Comparison of ENCODE assay signal across 15 cellular contexts in the genomic region with DNA sequence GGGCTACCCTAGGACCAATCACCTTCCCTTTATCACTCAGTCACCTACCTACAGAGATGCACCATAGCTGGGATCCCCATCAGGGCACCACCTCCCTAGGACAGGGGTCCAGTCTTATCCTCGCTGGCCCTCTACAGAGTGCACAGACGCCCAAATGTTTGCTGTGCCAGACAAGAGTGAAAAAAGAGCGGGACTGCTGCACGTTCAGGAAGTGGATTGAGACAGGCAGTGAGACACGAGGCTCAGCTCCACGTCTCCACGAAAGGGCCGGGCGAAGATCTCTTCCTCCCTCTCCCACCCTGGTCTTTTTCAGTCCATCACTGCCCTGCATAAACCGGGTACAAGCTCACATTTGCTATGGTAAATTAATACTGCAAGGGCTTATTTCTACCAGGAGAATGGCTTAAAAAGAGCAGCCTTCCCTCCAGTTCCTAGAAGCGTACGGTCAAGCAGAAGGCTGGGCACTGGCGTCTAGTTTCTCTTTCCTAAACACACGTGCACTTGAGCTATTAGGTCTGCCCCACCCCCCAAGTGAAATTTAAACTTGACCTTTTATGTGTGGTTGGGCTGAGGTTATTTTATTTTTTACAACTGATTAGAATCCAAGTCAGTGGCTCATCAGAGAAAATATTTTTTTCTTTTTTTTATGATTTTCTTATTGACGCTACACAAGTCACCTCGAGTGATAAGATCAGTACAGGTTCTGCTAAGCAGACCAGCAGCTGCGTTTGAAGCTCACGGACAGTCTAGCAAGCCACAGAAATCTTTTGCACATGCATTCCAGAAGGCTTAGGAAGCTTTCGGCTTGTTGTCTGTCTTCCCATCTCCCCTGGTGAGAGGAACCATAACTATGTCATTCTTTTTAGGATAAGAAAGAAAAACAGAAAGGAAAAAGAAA.
DNase-seq lines count a peak whose midpoint lies in the region; ATAC-seq and TF ChIP-seq lines count a peak whose summit lies in the region.
"Had no signal": no experiment of that assay in that cellular context is flagged by ENCODE, and none has a peak within 500 bp of the region (broad histone marks: within the 10 kb centered on the region; RNA-seq: fewer than 3 reads in every experiment).

No MANE protein-coding gene starts in this region.

- H2BK15ac ChIP-seq in neuronal stem cell (ENCODE audit: low read length) = no peak overlapping the region

- H3K27me3 Mint-ChIP-seq in stimulated activated naive CD8-positive, alpha-beta T cell treated with anti-CD3 and anti-CD28 coated beads, Interleukin-15, amount 100 ng/mL, for 72 hours = no peaks in the 10 kb centered on the region
- H3K27me3 Mint-ChIP-seq in activated CD4-positive, alpha-beta T cell treated with anti-CD3 and anti-CD28 coated beads for 36 hours = no peaks in the 10 kb centered on the region
- no peaks in the 10 kb centered on the region for H3K27me3 Mint-ChIP-seq in CD4-positive, alpha-beta T cell
- H3K27me3 Mint-ChIP-seq: IgD-negative memory B cell had no signal

- peaks cover 2 to 17% of the 10 kb centered on the region in 2 donors for H3K9me3 ChIP-seq in neuronal stem cell (replicated peaks in 1 of 2; ENCODE audit: control insufficient read depth in 2 of 2, insufficient read depth in 1 of 2, low read depth in 1 of 2, low read length in 2 of 2)
- no peaks in the 10 kb centered on the region for H3K9me3 ChIP-seq in CD4-positive, alpha-beta T cell (ENCODE audit: control insufficient read depth, low read length)

- no peak overlapping the region for H2AK5ac ChIP-seq in neuronal stem cell (ENCODE audit: low read depth, low read length)

- H3K9ac ChIP-seq in neuronal stem cell (ENCODE audit: low read depth, low read length, poor library complexity) = no peak overlapping the region
- H3K9ac ChIP-seq: BLaER1 had no signal

- ATAC-seq in stimulated activated naive CD8-positive, alpha-beta T cell treated with anti-CD3 and anti-CD28 coated beads, Interleukin-15, amount 100 ng/mL, for 72 hours = no peak
- ATAC-seq in stimulated activated naive CD8-positive, alpha-beta T cell treated with anti-CD3 and anti-CD28 coated beads, Interleukin-15, Interleukin-2, amounts not matched to agents 100 U/mL and 50 U/mL, for 24 hours = no peak
- no peak for ATAC-seq in activated CD4-positive, alpha-beta T cell treated with anti-CD3 and anti-CD28 coated beads for 36 hours
- no peak for ATAC-seq in HG02884 (IDR thresholded peaks at IDR 0.05; ENCODE audit: unreplicated experiment)
- no peak for ATAC-seq in CD4-positive, alpha-beta T cell (ENCODE audit: poor library complexity)
- ATAC-seq: Panc1 had no signal

- peak overlapping the region; percentile 15 for H3K18ac ChIP-seq in neuronal stem cell (ENCODE audit: low read length)

- no peaks in the 10 kb centered on the region for H3K27me3 ChIP-seq in neuronal stem cell (ENCODE audit: control insufficient read depth in 3 of 3, insufficient read depth in 3 of 3, low read depth in 1 of 3, low read length in 3 of 3)
- no peaks in the 10 kb centered on the region for H3K27me3 ChIP-seq in CD4-positive, alpha-beta T cell (ENCODE audit: control insufficient read depth, insufficient read depth, low read length)
- H3K27me3 ChIP-seq: BLaER1, dorsolateral prefrontal cortex had no signal

- H3K4me3 Mint-ChIP-seq in stimulated activated naive CD8-positive, alpha-beta T cell treated with anti-CD3 and anti-CD28 coated beads, Interleukin-15, amount 100 ng/mL, for 72 hours = no peak overlapping the region
- H3K4me3 Mint-ChIP-seq in activated CD4-positive, alpha-beta T cell treated with anti-CD3 and anti-CD28 coated beads for 36 hours = no peak overlapping the region
- H3K4me3 Mint-ChIP-seq in CD4-positive, alpha-beta T cell = no peak overlapping the region
- H3K4me3 Mint-ChIP-seq: IgD-negative memory B cell had no signal

- no peak overlapping the region for H3K23ac ChIP-seq in neuronal stem cell (ENCODE audit: low read depth, low read length, poor library complexity)

- TF ChIP-seq CTCF in coronary artery (IDR thresholded peaks at IDR 0.05) = no peak
- no peak for TF ChIP-seq CTCF in CD4-positive, alpha-beta T cell (IDR thresholded peaks at IDR 0.05)

- peaks cover 6 to 90% of the 10 kb centered on the region in 2 donors for H3K36me3 ChIP-seq in neuronal stem cell (replicated peaks in 1 of 2; ENCODE audit: control insufficient read depth in 2 of 2, insufficient read depth in 2 of 2, low read length in 2 of 2)
- H3K36me3 ChIP-seq: BLaER1 had no signal

- peaks cover 0 to 10% of the 10 kb centered on the region in 2 donors for H3K9me3 Mint-ChIP-seq in stimulated activated naive CD8-positive, alpha-beta T cell treated with anti-CD3 and anti-CD28 coated beads, Interleukin-15, amount 100 ng/mL, for 72 hours
- H3K9me3 Mint-ChIP-seq in activated CD4-positive, alpha-beta T cell treated with anti-CD3 and anti-CD28 coated beads for 36 hours (ENCODE audit: low read depth) = no peaks in the 10 kb centered on the region
- H3K9me3 Mint-ChIP-seq in CD4-positive, alpha-beta T cell = no peaks in the 10 kb centered on the region
- H3K9me3 Mint-ChIP-seq: IgD-negative memory B cell had no signal

- no peak overlapping the region for H2BK12ac ChIP-seq in neuronal stem cell (ENCODE audit: low read length)

- POLR2A ChIA-PET in activated CD4-positive, alpha-beta T cell treated with anti-CD3 and anti-CD28 coated beads for 36 hours (lab: Charles Lee) = no interaction called here
- POLR2A ChIA-PET in CD4-positive, alpha-beta T cell (lab: Charles Lee) = no interaction called here

- H4K91ac ChIP-seq in neuronal stem cell (ENCODE audit: low read depth, low read length, poor library complexity) = no peak overlapping the region

- no peak overlapping the region for H4K8ac ChIP-seq in neuronal stem cell (ENCODE audit: low read depth, low read length)

- no peak overlapping the region for H2BK5ac ChIP-seq in neuronal stem cell (ENCODE audit: low read length)

- DNase-seq in stimulated activated naive CD8-positive, alpha-beta T cell treated with anti-CD3 and anti-CD28 coated beads, Interleukin-15, amount 100 ng/mL, for 72 hours = no peak
- no peak for DNase-seq in stimulated activated naive CD8-positive, alpha-beta T cell treated with anti-CD3 and anti-CD28 coated beads, Interleukin-15, Interleukin-2, amounts not matched to agents 100 U/mL and 50 U/mL, for 24 hours
- DNase-seq in coronary artery (ENCODE audit: low spot score) = no peak
- DNase-seq in neuronal stem cell (ENCODE audit: low spot score) = no peak
- DNase-seq in activated CD4-positive, alpha-beta T cell treated with anti-CD3 and anti-CD28 coated beads for 36 hours = no peak
- no peak for DNase-seq in epidermal melanocyte (ENCODE audit: insufficient read length, low spot score)
- DNase-seq in CD4-positive, alpha-beta T cell = no peak
- DNase-seq: activated CD4-positive, alpha-beta T cell treated with anti-CD3 and anti-CD28 coated beads for 1 hour; dorsolateral prefrontal cortex; hippocampal formation; NCI-H2081 treated with DMSO at 0.1 percent for 48 hours had no signal

- no peak overlapping the region for H3K14ac ChIP-seq in neuronal stem cell (ENCODE audit: low read length)

- peak overlapping the region; percentile 23 to 78 for H3K27ac Mint-ChIP-seq in stimulated activated naive CD8-positive, alpha-beta T cell treated with anti-CD3 and anti-CD28 coated beads, Interleukin-15, amount 100 ng/mL, for 72 hours
- no peak overlapping the region for H3K27ac Mint-ChIP-seq in activated CD4-positive, alpha-beta T cell treated with anti-CD3 and anti-CD28 coated beads for 36 hours
- no peak overlapping the region for H3K27ac Mint-ChIP-seq in CD4-positive, alpha-beta T cell
- H3K27ac Mint-ChIP-seq: IgD-negative memory B cell had no signal

- H3K79me1 ChIP-seq in neuronal stem cell (ENCODE audit: low read depth, low read length) = peaks cover 2% of the 10 kb centered on the region

- CTCF ChIA-PET in activated CD4-positive, alpha-beta T cell treated with anti-CD3 and anti-CD28 coated beads for 36 hours (lab: Charles Lee) = no interaction called here
- CTCF ChIA-PET in CD4-positive, alpha-beta T cell (lab: Charles Lee) = no interaction called here

- no peak overlapping the region for H3K4ac ChIP-seq in neuronal stem cell (ENCODE audit: low read length)

- H2AFZ ChIP-seq in neuronal stem cell (ENCODE audit: low read length) = no peak overlapping the region

- WGBS in neuronal stem cell (ENCODE audit: extremely low coverage in 2 of 2, insufficient read length in 2 of 2, insufficient replicate concordance in 1 of 2), 2 donors = no CpG with 5 or more reads among the region's 19 CpGs

- peaks cover 7 to 18% of the 10 kb centered on the region in 2 donors for H3K4me1 ChIP-seq in neuronal stem cell (ENCODE audit: control insufficient read depth in 2 of 2, insufficient read depth in 1 of 2, low read depth in 1 of 2, low read length in 2 of 2)
- H3K4me1 ChIP-seq: BLaER1 had no signal

- H3K4me2 ChIP-seq in neuronal stem cell (ENCODE audit: insufficient read depth, low read length, poor library complexity, severe bottlenecking) = no peak overlapping the region
- H3K4me2 ChIP-seq: BLaER1 had no signal

- no peak overlapping the region for H2BK120ac ChIP-seq in neuronal stem cell (ENCODE audit: low read depth, low read length)

- H3K4me3 ChIP-seq in coronary artery (peak overlapping the region; percentile 55), neuronal stem cell (ENCODE audit: low read length in 2 of 2) (no peak overlapping the region)
- H3K4me3 ChIP-seq: BLaER1, dorsolateral prefrontal cortex had no signal

- no peaks in the 10 kb centered on the region for H3K4me1 Mint-ChIP-seq in stimulated activated naive CD8-positive, alpha-beta T cell treated with anti-CD3 and anti-CD28 coated beads, Interleukin-15, amount 100 ng/mL, for 72 hours
- H3K4me1 Mint-ChIP-seq in activated CD4-positive, alpha-beta T cell treated with anti-CD3 and anti-CD28 coated beads for 36 hours = no peaks in the 10 kb centered on the region
- no peaks in the 10 kb centered on the region for H3K4me1 Mint-ChIP-seq in CD4-positive, alpha-beta T cell (ENCODE audit: low read depth)

- intact Hi-C loops in activated CD4-positive, alpha-beta T cell treated with anti-CD3 and anti-CD28 coated beads for 36 hours (cut with DNase I, micrococcal nuclease) = no loop called here
- intact Hi-C loops in CD4-positive, alpha-beta T cell (cut with DNase I, micrococcal nuclease) = no loop called here

- no peaks in the 10 kb centered on the region for H3K36me3 Mint-ChIP-seq in activated CD4-positive, alpha-beta T cell treated with anti-CD3 and anti-CD28 coated beads for 36 hours (ENCODE audit: low read depth)
- no peaks in the 10 kb centered on the region for H3K36me3 Mint-ChIP-seq in CD4-positive, alpha-beta T cell (ENCODE audit: low read depth)

- H3K27ac ChIP-seq in coronary artery = peak overlapping the region; percentile 51 to 79
- H3K27ac ChIP-seq in neuronal stem cell (replicated peaks; ENCODE audit: low read length) = no peak overlapping the region
- H3K27ac ChIP-seq in CD4-positive, alpha-beta T cell (ENCODE audit: low read depth, low read length) = no peak overlapping the region
- H3K27ac ChIP-seq: BLaER1 had no signal

Comparison
In these comparisons a context has a peak if more than half of its experiments do, and no peak if none do; other contexts are left out.
1. H3K27ac Mint-ChIP-seq: peak in stimulated activated naive CD8-positive, alpha-beta T cell treated with anti-CD3 and anti-CD28 coated beads, Interleukin-15, amount 100 ng/mL, for 72 hours (2 of 2); none in activated CD4-positive, alpha-beta T cell treated with anti-CD3 and anti-CD28 coated beads for 36 hours (single experiment) and CD4-positive, alpha-beta T cell (single experiment).
2. H3K27ac ChIP-seq: peak in coronary artery (2 of 2); none in neuronal stem cell (single experiment) and CD4-positive, alpha-beta T cell (single experiment).